Comparison of ENCODE assay signal across 16 cellular contexts in genomic region chr4:101954975-101955678, GRCh38.
DNase-seq lines count a peak whose midpoint lies in the region; ATAC-seq lines count a peak whose summit lies in the region.
"Had no signal": no experiment of that assay in that cellular context is flagged by ENCODE, and none has a peak within 500 bp of the region (broad histone marks: within the 10 kb centered on the region; RNA-seq: fewer than 3 reads in every experiment).

No MANE protein-coding gene starts in this region.

- no peaks in the 10 kb centered on the region for H3K9me3 Mint-ChIP-seq in stimulated activated memory B cell treated with anti-CD40 and anti-IgM and Interleukin-4, amounts not matched to agents 10 μg/mL and 1 μg/mL and 100 μg/mL, for 72 hours
- H3K9me3 Mint-ChIP-seq: activated T-cell treated with anti-CD3 and anti-CD28 coated beads, Interleukin-2, amount 50 U/mL, for 72 hours; neural crest cell had no signal

- no peaks in the 10 kb centered on the region for H3K36me3 ChIP-seq in endocrine pancreas (ENCODE audit: control insufficient read depth, insufficient read depth, low read length)

- H3K4me3 ChIP-seq in endocrine pancreas (ENCODE audit: control insufficient read depth, insufficient read depth, low read length): peak overlapping the region; percentile 67
- H3K4me3 ChIP-seq: GM12878, testis had no signal

- no peak for ATAC-seq in stimulated activated memory B cell treated with anti-CD40 and anti-IgM and Interleukin-4, amounts not matched to agents 10 μg/mL and 1 μg/mL and 100 μg/mL, for 72 hours
- ATAC-seq in left cardiac atrium: no peak
- ATAC-seq: activated T-cell treated with anti-CD3 and anti-CD28 coated beads, Interleukin-2, amount 50 U/mL, for 72 hours; GM12878 had no signal

- H3K27me3 Mint-ChIP-seq in stimulated activated memory B cell treated with anti-CD40 and anti-IgM and Interleukin-4, amounts not matched to agents 10 μg/mL and 1 μg/mL and 100 μg/mL, for 72 hours: no peaks in the 10 kb centered on the region

- peak overlapping the region; percentile 71 for H3K27ac Mint-ChIP-seq in stimulated activated memory B cell treated with anti-CD40 and anti-IgM and Interleukin-4, amounts not matched to agents 10 μg/mL and 1 μg/mL and 100 μg/mL, for 72 hours
- H3K27ac Mint-ChIP-seq: activated T-cell treated with anti-CD3 and anti-CD28 coated beads, Interleukin-2, amount 50 U/mL, for 72 hours had no signal

- H3K4me1 Mint-ChIP-seq in stimulated activated memory B cell treated with anti-CD40 and anti-IgM and Interleukin-4, amounts not matched to agents 10 μg/mL and 1 μg/mL and 100 μg/mL, for 72 hours: peaks cover 34% of the 10 kb centered on the region

- peaks cover 26% of the 10 kb centered on the region for H3K4me1 ChIP-seq in endocrine pancreas (ENCODE audit: control insufficient read depth, insufficient read depth, low read length)

- peaks cover 54% of the 10 kb centered on the region for H3K36me3 Mint-ChIP-seq in stimulated activated memory B cell treated with anti-CD40 and anti-IgM and Interleukin-4, amounts not matched to agents 10 μg/mL and 1 μg/mL and 100 μg/mL, for 72 hours

- DNase-seq in NCI-H1436 treated with DMSO at 0.1 percent for 48 hours (lab: John Stamatoyannopoulos, UW) (peak; percentile 10), NCI-H1436 (lab: John Stamatoyannopoulos, UW) (no peak), NCI-H2171 treated with DMSO at 0.1 percent for 48 hours (lab: John Stamatoyannopoulos, UW) (peak; percentile 71), left cardiac atrium (no peak), RPMI8226 (no peak), germinal center (ENCODE audit: low spot score) (no peak)
- DNase-seq: activated CD4-positive, alpha-beta T cell treated with anti-CD3 and anti-CD28 coated beads for 4 hours; activated T-cell treated with anti-CD3 and anti-CD28 coated beads, Interleukin-2, amount 50 U/mL, for 72 hours; DMS53; effector memory CD4-positive, alpha-beta T cell; SW 1271; testis had no signal

- no peak overlapping the region for H3K4me3 Mint-ChIP-seq in stimulated activated memory B cell treated with anti-CD40 and anti-IgM and Interleukin-4, amounts not matched to agents 10 μg/mL and 1 μg/mL and 100 μg/mL, for 72 hours
- H3K4me3 Mint-ChIP-seq: activated T-cell treated with anti-CD3 and anti-CD28 coated beads, Interleukin-2, amount 50 U/mL, for 72 hours; neural crest cell had no signal

- H3K27me3 ChIP-seq in endocrine pancreas (ENCODE audit: control insufficient read depth, insufficient read depth, low read length): no peaks in the 10 kb centered on the region
- H3K27me3 ChIP-seq: testis had no signal

- intact Hi-C loops in left cardiac atrium (cut with DNase I): no loop called here

- H3K9me3 ChIP-seq in endocrine pancreas (ENCODE audit: control insufficient read depth, low read length): no peaks in the 10 kb centered on the region
- H3K9me3 ChIP-seq: testis had no signal

- H3K9ac ChIP-seq in endocrine pancreas (ENCODE audit: control insufficient read depth, insufficient read depth, low read length): no peak overlapping the region

Comparison
In these comparisons a context has a peak if more than half of its experiments do, and no peak if none do; other contexts are left out.
1. DNase-seq: peak in NCI-H1436 treated with DMSO at 0.1 percent for 48 hours (single experiment) and NCI-H2171 treated with DMSO at 0.1 percent for 48 hours (single experiment); none in NCI-H1436 (single experiment), left cardiac atrium (single experiment), RPMI8226 (single experiment) and germinal center (single experiment).